Comparison of ENCODE assay signal across 1 cellular context in the genomic region with DNA sequence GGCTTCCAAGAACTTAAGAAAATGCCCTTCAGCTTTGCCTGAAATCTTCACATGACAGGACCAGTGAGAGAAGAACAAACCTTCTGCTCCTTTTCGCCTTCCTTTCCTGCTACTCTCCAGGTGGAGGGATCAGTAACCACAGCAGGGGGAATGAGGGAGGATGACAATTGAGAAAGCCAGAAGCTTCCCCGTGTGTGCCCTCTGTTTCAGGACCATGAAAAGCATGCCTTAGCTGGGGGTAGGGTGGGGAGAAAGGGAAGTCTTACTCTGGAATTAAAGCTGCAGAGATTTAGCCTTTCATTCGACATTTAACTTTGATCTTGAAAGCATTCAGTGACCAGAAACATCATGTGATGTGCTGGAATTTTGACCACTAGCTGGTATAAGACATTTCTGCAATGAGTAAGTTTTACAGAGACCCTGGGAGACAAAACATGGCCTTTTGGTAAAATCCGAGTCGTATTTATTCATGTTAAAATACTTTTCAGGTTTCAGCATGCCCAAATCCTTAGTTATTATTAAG.
TF ChIP-seq lines count a peak whose summit lies in the region.

No MANE protein-coding gene starts in this region.

TF ChIP-seq in WTC11, 78 proteins besides CTCF, POLR2A, EP300 and RAD21:
- TF ChIP-seq SMAD3 (CRISPR knock-in tag; IDR thresholded peaks at IDR 0.05; ENCODE audit: borderline replicate concordance) (no peak), NR1H2 (CRISPR knock-in tag; IDR thresholded peaks at IDR 0.05) (no peak), GRHL2 (CRISPR knock-in tag; IDR thresholded peaks at IDR 0.05; ENCODE audit: insufficient replicate concordance, severe bottlenecking) (no peak), KAT7 (CRISPR knock-in tag; IDR thresholded peaks at IDR 0.05; ENCODE audit: borderline replicate concordance) (no peak), RORB (CRISPR knock-in tag; IDR thresholded peaks at IDR 0.05) (no peak), TP53 (CRISPR knock-in tag; IDR thresholded peaks at IDR 0.05) (no peak), ATF1 (CRISPR knock-in tag; IDR thresholded peaks at IDR 0.05) (no peak), JUN (CRISPR knock-in tag; IDR thresholded peaks at IDR 0.05) (no peak)
- TF ChIP-seq, protein P1, sequence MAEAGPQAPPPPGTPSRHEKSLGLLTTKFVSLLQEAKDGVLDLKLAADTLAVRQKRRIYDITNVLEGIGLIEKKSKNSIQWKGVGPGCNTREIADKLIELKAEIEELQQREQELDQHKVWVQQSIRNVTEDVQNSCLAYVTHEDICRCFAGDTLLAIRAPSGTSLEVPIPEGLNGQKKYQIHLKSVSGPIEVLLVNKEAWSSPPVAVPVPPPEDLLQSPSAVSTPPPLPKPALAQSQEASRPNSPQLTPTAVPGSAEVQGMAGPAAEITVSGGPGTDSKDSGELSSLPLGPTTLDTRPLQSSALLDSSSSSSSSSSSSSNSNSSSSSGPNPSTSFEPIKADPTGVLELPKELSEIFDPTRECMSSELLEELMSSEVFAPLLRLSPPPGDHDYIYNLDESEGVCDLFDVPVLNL (CRISPR knock-in tag; IDR thresholded peaks at IDR 0.05; ENCODE audit: borderline replicate concordance, low read depth) = no peak
- TF ChIP-seq, protein P2, sequence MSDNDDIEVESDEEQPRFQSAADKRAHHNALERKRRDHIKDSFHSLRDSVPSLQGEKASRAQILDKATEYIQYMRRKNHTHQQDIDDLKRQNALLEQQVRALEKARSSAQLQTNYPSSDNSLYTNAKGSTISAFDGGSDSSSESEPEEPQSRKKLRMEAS (CRISPR knock-in tag; IDR thresholded peaks at IDR 0.05) = no peak
- TF ChIP-seq, protein P3, sequence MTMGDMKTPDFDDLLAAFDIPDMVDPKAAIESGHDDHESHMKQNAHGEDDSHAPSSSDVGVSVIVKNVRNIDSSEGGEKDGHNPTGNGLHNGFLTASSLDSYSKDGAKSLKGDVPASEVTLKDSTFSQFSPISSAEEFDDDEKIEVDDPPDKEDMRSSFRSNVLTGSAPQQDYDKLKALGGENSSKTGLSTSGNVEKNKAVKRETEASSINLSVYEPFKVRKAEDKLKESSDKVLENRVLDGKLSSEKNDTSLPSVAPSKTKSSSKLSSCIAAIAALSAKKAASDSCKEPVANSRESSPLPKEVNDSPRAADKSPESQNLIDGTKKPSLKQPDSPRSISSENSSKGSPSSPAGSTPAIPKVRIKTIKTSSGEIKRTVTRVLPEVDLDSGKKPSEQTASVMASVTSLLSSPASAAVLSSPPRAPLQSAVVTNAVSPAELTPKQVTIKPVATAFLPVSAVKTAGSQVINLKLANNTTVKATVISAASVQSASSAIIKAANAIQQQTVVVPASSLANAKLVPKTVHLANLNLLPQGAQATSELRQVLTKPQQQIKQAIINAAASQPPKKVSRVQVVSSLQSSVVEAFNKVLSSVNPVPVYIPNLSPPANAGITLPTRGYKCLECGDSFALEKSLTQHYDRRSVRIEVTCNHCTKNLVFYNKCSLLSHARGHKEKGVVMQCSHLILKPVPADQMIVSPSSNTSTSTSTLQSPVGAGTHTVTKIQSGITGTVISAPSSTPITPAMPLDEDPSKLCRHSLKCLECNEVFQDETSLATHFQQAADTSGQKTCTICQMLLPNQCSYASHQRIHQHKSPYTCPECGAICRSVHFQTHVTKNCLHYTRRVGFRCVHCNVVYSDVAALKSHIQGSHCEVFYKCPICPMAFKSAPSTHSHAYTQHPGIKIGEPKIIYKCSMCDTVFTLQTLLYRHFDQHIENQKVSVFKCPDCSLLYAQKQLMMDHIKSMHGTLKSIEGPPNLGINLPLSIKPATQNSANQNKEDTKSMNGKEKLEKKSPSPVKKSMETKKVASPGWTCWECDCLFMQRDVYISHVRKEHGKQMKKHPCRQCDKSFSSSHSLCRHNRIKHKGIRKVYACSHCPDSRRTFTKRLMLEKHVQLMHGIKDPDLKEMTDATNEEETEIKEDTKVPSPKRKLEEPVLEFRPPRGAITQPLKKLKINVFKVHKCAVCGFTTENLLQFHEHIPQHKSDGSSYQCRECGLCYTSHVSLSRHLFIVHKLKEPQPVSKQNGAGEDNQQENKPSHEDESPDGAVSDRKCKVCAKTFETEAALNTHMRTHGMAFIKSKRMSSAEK (CRISPR knock-in tag; IDR thresholded peaks at IDR 0.05; ENCODE audit: borderline replicate concordance) = no peak
- TF ChIP-seq, protein P4, sequence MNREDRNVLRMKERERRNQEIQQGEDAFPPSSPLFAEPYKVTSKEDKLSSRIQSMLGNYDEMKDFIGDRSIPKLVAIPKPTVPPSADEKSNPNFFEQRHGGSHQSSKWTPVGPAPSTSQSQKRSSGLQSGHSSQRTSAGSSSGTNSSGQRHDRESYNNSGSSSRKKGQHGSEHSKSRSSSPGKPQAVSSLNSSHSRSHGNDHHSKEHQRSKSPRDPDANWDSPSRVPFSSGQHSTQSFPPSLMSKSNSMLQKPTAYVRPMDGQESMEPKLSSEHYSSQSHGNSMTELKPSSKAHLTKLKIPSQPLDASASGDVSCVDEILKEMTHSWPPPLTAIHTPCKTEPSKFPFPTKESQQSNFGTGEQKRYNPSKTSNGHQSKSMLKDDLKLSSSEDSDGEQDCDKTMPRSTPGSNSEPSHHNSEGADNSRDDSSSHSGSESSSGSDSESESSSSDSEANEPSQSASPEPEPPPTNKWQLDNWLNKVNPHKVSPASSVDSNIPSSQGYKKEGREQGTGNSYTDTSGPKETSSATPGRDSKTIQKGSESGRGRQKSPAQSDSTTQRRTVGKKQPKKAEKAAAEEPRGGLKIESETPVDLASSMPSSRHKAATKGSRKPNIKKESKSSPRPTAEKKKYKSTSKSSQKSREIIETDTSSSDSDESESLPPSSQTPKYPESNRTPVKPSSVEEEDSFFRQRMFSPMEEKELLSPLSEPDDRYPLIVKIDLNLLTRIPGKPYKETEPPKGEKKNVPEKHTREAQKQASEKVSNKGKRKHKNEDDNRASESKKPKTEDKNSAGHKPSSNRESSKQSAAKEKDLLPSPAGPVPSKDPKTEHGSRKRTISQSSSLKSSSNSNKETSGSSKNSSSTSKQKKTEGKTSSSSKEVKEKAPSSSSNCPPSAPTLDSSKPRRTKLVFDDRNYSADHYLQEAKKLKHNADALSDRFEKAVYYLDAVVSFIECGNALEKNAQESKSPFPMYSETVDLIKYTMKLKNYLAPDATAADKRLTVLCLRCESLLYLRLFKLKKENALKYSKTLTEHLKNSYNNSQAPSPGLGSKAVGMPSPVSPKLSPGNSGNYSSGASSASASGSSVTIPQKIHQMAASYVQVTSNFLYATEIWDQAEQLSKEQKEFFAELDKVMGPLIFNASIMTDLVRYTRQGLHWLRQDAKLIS (CRISPR knock-in tag; IDR thresholded peaks at IDR 0.05; ENCODE audit: borderline replicate concordance) = no peak
